In the genomic region with DNA sequence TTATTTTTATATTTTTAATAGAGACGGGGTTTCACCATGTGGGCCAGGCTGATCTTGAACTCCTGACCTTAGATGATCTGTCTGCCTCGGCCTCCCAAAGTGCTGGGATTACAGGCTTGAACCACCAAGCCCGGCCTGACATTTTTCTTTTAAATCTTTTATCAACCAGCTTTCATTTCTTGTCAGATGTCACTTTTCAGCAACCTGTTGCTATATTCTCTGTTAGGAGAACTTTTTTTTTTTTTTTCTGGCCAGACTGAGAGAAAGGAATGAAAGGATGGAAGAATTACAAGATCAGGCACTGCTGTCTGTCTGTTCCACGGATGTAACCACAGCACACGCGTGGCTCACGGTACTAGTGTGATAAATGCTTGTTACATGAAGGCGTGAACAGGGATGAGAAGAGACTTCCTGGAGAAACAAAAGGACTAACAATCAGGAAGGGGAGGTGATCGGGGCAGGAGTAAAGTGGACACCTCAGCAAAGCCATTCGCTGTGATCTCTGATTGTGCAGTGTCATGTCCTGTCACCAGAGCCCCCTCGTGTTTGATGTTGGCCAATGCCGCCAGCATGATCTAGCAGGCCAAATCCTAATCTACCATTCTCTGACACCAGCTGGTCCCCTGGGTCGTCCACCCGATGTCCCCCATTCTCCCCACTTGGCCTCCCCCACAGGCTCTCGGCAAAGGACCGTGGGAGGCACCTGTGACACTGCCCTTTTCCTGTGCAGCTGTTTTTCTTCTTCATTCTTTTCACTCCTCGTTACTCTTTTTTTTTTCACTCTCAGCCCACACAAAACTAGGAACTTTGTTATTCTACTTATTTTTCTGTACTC, we compare ENCODE assay signal across 8 cellular contexts.
DNase-seq lines count a peak whose midpoint lies in the region; ATAC-seq and TF ChIP-seq lines count a peak whose summit lies in the region.

No MANE protein-coding gene starts in this region.

- peak overlapping the region; percentile 99 for H3K4me2 ChIP-seq in OCI-LY3 (ENCODE audit: low read length)

- H3K4me3 Mint-ChIP-seq in activated naive CD8-positive, alpha-beta T cell treated with anti-CD3 and anti-CD28 coated beads for 36 hours, result peak overlapping the region; percentile 85

- intact Hi-C loops in left cardiac atrium (cut with DNase I), result loop anchor here in 1 of 2 donors (10.0 kb wide), 1 partner anchor 68 kb away; no protein-coding TSS in a partner anchor

- H3K4me3 ChIP-seq in OCI-LY3 (ENCODE audit: low read length) (peak overlapping the region; percentile 85), rectal smooth muscle tissue (ENCODE audit: low read length) (peak overlapping the region; percentile 20)

- H3K27ac Mint-ChIP-seq in activated naive CD8-positive, alpha-beta T cell treated with anti-CD3 and anti-CD28 coated beads for 36 hours, result peak overlapping the region; percentile 95

- peaks cover 56% of the 10 kb centered on the region for H3K79me2 ChIP-seq in OCI-LY3 (ENCODE audit: low read length)

- no peaks in the 10 kb centered on the region for H4K20me1 ChIP-seq in OCI-LY3 (ENCODE audit: insufficient read depth, low read length)

- H3K4me1 ChIP-seq in OCI-LY3 (ENCODE audit: low read length) (peaks cover 52% of the 10 kb centered on the region), rectal smooth muscle tissue (ENCODE audit: control insufficient read depth, insufficient read depth, low read length) (peaks cover 29% of the 10 kb centered on the region)

- H3K9me3 Mint-ChIP-seq in activated naive CD8-positive, alpha-beta T cell treated with anti-CD3 and anti-CD28 coated beads for 36 hours, result no peaks in the 10 kb centered on the region

- TF ChIP-seq CTCF in OCI-LY3 (IDR thresholded peaks at IDR 0.05; ENCODE audit: low read depth, low read length), result peak; percentile 54

- no peak overlapping the region for H2AFZ ChIP-seq in OCI-LY3 (ENCODE audit: low read depth, low read length)

- no peaks in the 10 kb centered on the region for H3K27me3 ChIP-seq in OCI-LY3 (ENCODE audit: low read depth, low read length)
- no peaks in the 10 kb centered on the region for H3K27me3 ChIP-seq in rectal smooth muscle tissue (ENCODE audit: control insufficient read depth, insufficient read depth, low read length)

- H3K9ac ChIP-seq in OCI-LY3 (ENCODE audit: low read length) (peak overlapping the region; percentile 100), rectal smooth muscle tissue (ENCODE audit: low read length) (no peak overlapping the region)

- H3K27me3 Mint-ChIP-seq in activated naive CD8-positive, alpha-beta T cell treated with anti-CD3 and anti-CD28 coated beads for 36 hours, result no peaks in the 10 kb centered on the region

- peak overlapping the region; percentile 99 for H3K27ac ChIP-seq in OCI-LY3 (ENCODE audit: low read length)
- peak overlapping the region; percentile 95 for H3K27ac ChIP-seq in rectal smooth muscle tissue (ENCODE audit: low read depth, low read length)

- peaks cover 19% of the 10 kb centered on the region for H3K36me3 Mint-ChIP-seq in activated naive CD8-positive, alpha-beta T cell treated with anti-CD3 and anti-CD28 coated beads for 36 hours

- ATAC-seq in HG02588 (IDR thresholded peaks at IDR 0.05; ENCODE audit: unreplicated experiment) (peak; percentile 22), left cardiac atrium (peak; percentile 6 to 12)

- DNase-seq in G401 (ENCODE audit: low spot score) (peak; percentile 57), left cardiac atrium (peak; percentile 59), SKM-1 treated with dmso at 0.1 percent for 144 hours (lab: John Stamatoyannopoulos, UW; ENCODE audit: unreplicated experiment) (no peak), NCI-H345 treated with DMSO at 0.1 percent for 48 hours (lab: John Stamatoyannopoulos, UW; ENCODE audit: unreplicated experiment) (no peak)
- DNase-seq in activated naive CD8-positive, alpha-beta T cell treated with anti-CD3 and anti-CD28 coated beads for 36 hours, result peak; percentile 29

- in situ Hi-C loops in G401 (cut with HindIII; ENCODE audit: low sequenced_read_pairs), result no loop called here

- peaks cover 19% of the 10 kb centered on the region for H3K36me3 ChIP-seq in OCI-LY3 (replicated peaks; ENCODE audit: low read depth, low read length)
- H3K36me3 ChIP-seq in rectal smooth muscle tissue (ENCODE audit: control insufficient read depth, insufficient read depth, low read length), result no peaks in the 10 kb centered on the region

- no peaks in the 10 kb centered on the region for H3K9me3 ChIP-seq in OCI-LY3 (ENCODE audit: insufficient read depth, low read length)

- H3K4me1 Mint-ChIP-seq in activated naive CD8-positive, alpha-beta T cell treated with anti-CD3 and anti-CD28 coated beads for 36 hours, result peaks cover 54% of the 10 kb centered on the region

Comparison
In these comparisons a context has a peak if more than half of its experiments do, and no peak if none do; other contexts are left out.
1. DNase-seq: peak in G401 (single experiment), activated naive CD8-positive, alpha-beta T cell treated with anti-CD3 and anti-CD28 coated beads for 36 hours (single experiment) and left cardiac atrium (single experiment); none in SKM-1 treated with dmso at 0.1 percent for 144 hours (single experiment) and NCI-H345 treated with DMSO at 0.1 percent for 48 hours (single experiment).